ENCODE assay signal across 10 cellular contexts in the genomic region with DNA sequence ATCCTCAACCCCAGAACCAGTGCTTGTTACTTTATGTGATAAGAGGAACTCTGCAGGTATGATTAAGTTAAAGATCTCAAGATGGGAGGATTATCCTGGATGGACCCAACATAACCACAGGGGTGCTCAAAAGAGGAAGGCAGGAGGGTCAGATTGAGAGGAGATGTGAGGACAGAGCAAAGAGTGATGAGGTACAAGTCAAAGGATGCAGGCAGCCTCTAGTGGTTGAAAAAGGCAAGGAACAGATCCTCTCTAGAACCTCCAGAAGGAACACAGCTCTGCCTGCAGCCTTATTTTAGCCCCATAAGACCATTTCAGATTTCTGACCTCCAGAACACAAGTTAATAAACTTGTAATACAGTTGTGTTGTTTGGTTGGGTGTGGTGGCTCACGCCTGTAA. TPM values are rescaled to one million over a fixed set of nuclear protein-coding genes. Genes with fewer than 3 reads are reported as not detected.
A peak's percentile ranks its signal among the peaks of the same experiment; 100 is the strongest.
DNase-seq lines count a peak whose midpoint lies in the region; ATAC-seq, FAIRE-seq and TF ChIP-seq lines count a peak whose summit lies in the region.
"Had no signal": no experiment of that assay in that cellular context is flagged by ENCODE, and none has a peak within 500 bp of the region (broad histone marks: within the 10 kb centered on the region; RNA-seq: fewer than 3 reads in every experiment).

No MANE protein-coding gene starts in this region.

- CTCF ChIA-PET in HepG2 (lab: Yijun Ruan, JAX; ENCODE audit: low intra/inter-chr PET ratio, low total read pairs) = no interaction called here

- H3K79me2 ChIP-seq in HepG2 (ENCODE audit: insufficient read depth, low read length) = peaks cover 6% of the 10 kb centered on the region

- no peak for TF ChIP-seq POLR2A in HepG2 (IDR thresholded peaks at IDR 0.05; ENCODE audit: insufficient read depth in 1 of 2, low read depth in 2 of 2, low read length in 2 of 2)

- no TSS peak for BruUV-seq in HepG2 (replicated peaks; lab: Mats Ljungman, UMichigan)

- no peak for TF ChIP-seq RAD21 in HepG2 (CRISPR knock-in tag; IDR thresholded peaks at IDR 0.05)

- no peak overlapping the region for H3K9ac ChIP-seq in adipocyte (ENCODE audit: low read length)
- H3K9ac ChIP-seq in HepG2 (ENCODE audit: insufficient read depth, low read depth, low read length) = no peak overlapping the region

- 0 out of 2 replicates have a peak, but pooled peaks cover 2% of the 10 kb centered on the region for H4K20me1 ChIP-seq in HepG2 (ENCODE audit: insufficient read depth, low read length)

- TF ChIP-seq CTCF in GM06990 (IDR thresholded peaks at IDR 0.05; ENCODE audit: insufficient read depth, low read length, poor library complexity, severe bottlenecking) (peak; percentile 77), HepG2 (CRISPR knock-in tag; IDR thresholded peaks at IDR 0.05) (peak; percentile 45), psoas muscle (IDR thresholded peaks at IDR 0.05) (no peak)

- H3K4me1 ChIP-seq in adipocyte (ENCODE audit: control insufficient read depth, insufficient read depth, low read length) (peaks cover 4% of the 10 kb centered on the region), HepG2 (ENCODE audit: insufficient read depth, low read length) (peaks cover 7% of the 10 kb centered on the region), psoas muscle (peaks cover 17% of the 10 kb centered on the region)

- in situ Hi-C loops in KBM-7 (cut with MboI; ENCODE audit: low pct_unique_long_range_greater_than_20kb, low sequenced_read_pairs) = no loop called here
- in situ Hi-C loops in HepG2 (cut with HindIII; ENCODE audit: extremely low pct_ligation_motif_present, low pct_unique_long_range_greater_than_20kb) = no loop called here

- peak; percentile 64 for FAIRE-seq in HepG2 (lab: Jason Lieb, UNC)
- FAIRE-seq: GM19239 had no signal

- H3K9me3 ChIP-seq in adipocyte (ENCODE audit: control insufficient read depth, low read length) = no peaks in the 10 kb centered on the region
- no peaks in the 10 kb centered on the region for H3K9me3 ChIP-seq in HepG2 (ENCODE audit: low read length)
- no peaks in the 10 kb centered on the region for H3K9me3 ChIP-seq in psoas muscle

- H3K4me3 ChIP-seq in GM06990 (replicated peaks; ENCODE audit: low read depth, low read length) (no peak overlapping the region), adipocyte (ENCODE audit: low read length) (no peak overlapping the region), HepG2 (replicated peaks in 1 of 3; ENCODE audit: insufficient read depth in 1 of 3, low read depth in 2 of 3, low read length in 3 of 3) (no peak overlapping the region), psoas muscle (no peak overlapping the region)

- no peak overlapping the region for H2AFZ ChIP-seq in HepG2 (ENCODE audit: low read length)

- TF ChIP-seq EP300 in HepG2 (IDR thresholded peaks at IDR 0.05; ENCODE audit: low read depth in 2 of 2, low read length in 2 of 2) (no peak), HepG2 (CRISPR knock-in tag; IDR thresholded peaks at IDR 0.05; ENCODE audit: borderline replicate concordance) (no peak)

- DNase-seq in GM06990 (ENCODE audit: extremely low read depth, insufficient read length) = peak; percentile 3
- DNase-seq in KBM-7 = peak; percentile 66
- peak; percentile 1 for DNase-seq in adipocyte (ENCODE audit: low read depth)
- peak; percentile 11 for DNase-seq in HepG2 (ENCODE audit: low spot score)
- DNase-seq in globus pallidus (ENCODE audit: low spot score) = no peak
- DNase-seq in cortex of kidney (lab: John Stamatoyannopoulos, UW) = no peak
- DNase-seq in psoas muscle = no peak
- DNase-seq: NCI-H1436 had no signal

- POLR2A ChIA-PET in HepG2 (lab: Yijun Ruan, JAX) = no interaction called here

- H3K27me3 ChIP-seq in GM06990 (replicated peaks; ENCODE audit: control insufficient read depth, insufficient read depth, low read length) (no peaks in the 10 kb centered on the region), adipocyte (replicated peaks; ENCODE audit: control insufficient read depth, insufficient read depth, low read length) (no peaks in the 10 kb centered on the region), HepG2 (ENCODE audit: control insufficient read depth in 1 of 2, insufficient read depth in 2 of 2, low read length in 2 of 2) (no peaks in the 10 kb centered on the region; a peak in 1 of 5 replicates), psoas muscle (ENCODE audit: insufficient read depth in 3 of 3, low read length in 2 of 3) (no peaks in the 10 kb centered on the region)

- intact Hi-C loops in HepG2 (cut with micrococcal nuclease; ENCODE audit: unreplicated experiment) (loop anchor here (1.0 kb wide), 1 partner anchor 100 kb away; no protein-coding TSS in a partner anchor), psoas muscle (cut with DNase I) (no loop called here)

- ATAC-seq in HepG2 = peak; percentile 77
- no peak for ATAC-seq in psoas muscle
- no peak for ATAC-seq in GM18909 (IDR thresholded peaks at IDR 0.05; ENCODE audit: poor library complexity, unreplicated experiment)

- H3K36me3 ChIP-seq in GM06990 (ENCODE audit: control insufficient read depth, insufficient read depth, low read length) (no peaks in the 10 kb centered on the region), adipocyte (ENCODE audit: control insufficient read depth, insufficient read depth, low read length, severe bottlenecking) (no peaks in the 10 kb centered on the region), HepG2 (replicated peaks in 1 of 2; ENCODE audit: control insufficient read depth in 1 of 2, insufficient read depth in 2 of 2, low read length in 2 of 2) (no peaks in the 10 kb centered on the region), psoas muscle (ENCODE audit: insufficient read depth in 1 of 2, low read depth in 1 of 2) (no peaks in the 10 kb centered on the region)

- H3K27ac ChIP-seq in HepG2 (ENCODE audit: extremely low read length, insufficient read depth, low read length) (no peak overlapping the region), psoas muscle (no peak overlapping the region)

- 88% methylated on average over 1 of the region's 1 CpG for WGBS in HepG2 (ENCODE audit: low lambda C conversion rate)
- 94 to 100% (median 97%) methylated on average over 1 of the region's 1 CpG for WGBS in psoas muscle, 3 donors

- H3K4me2 ChIP-seq in HepG2 (ENCODE audit: low read depth, low read length) = no peak overlapping the region

TF ChIP-seq in HepG2, 621 proteins besides CTCF, POLR2A, EP300 and RAD21 (continues in another document):
- TF ChIP-seq MAZ (IDR thresholded peaks at IDR 0.05; ENCODE audit: borderline replicate concordance, low read depth, low read length) (no peak), MAZ (CRISPR knock-in tag; IDR thresholded peaks at IDR 0.05; ENCODE audit: low read depth) (no peak), EED (CRISPR knock-in tag; IDR thresholded peaks at IDR 0.05) (no peak), ZNF652 (CRISPR knock-in tag; IDR thresholded peaks at IDR 0.05; ENCODE audit: borderline replicate concordance, low read depth) (no peak), ETV6 (CRISPR knock-in tag; conservative IDR thresholded peaks at IDR 0.05) (no peak), ZNF180 (CRISPR knock-in tag; IDR thresholded peaks at IDR 0.05; ENCODE audit: borderline replicate concordance, low read depth) (no peak), TARDBP (CRISPR knock-in tag; IDR thresholded peaks at IDR 0.05) (no peak), KLF16 (CRISPR knock-in tag; IDR thresholded peaks at IDR 0.05) (no peak), STAG1 (CRISPR knock-in tag; IDR thresholded peaks at IDR 0.05) (peak; percentile 61), ZNF577 (CRISPR knock-in tag; IDR thresholded peaks at IDR 0.05; ENCODE audit: borderline replicate concordance, low read depth) (no peak), SMC3 (IDR thresholded peaks at IDR 0.05; ENCODE audit: low read length) (peak; percentile 20; the same call in 1 of the 2 replicates), SP5 (CRISPR knock-in tag; IDR thresholded peaks at IDR 0.05; ENCODE audit: borderline replicate concordance, low read depth) (no peak)
- TF ChIP-seq, protein P1, sequence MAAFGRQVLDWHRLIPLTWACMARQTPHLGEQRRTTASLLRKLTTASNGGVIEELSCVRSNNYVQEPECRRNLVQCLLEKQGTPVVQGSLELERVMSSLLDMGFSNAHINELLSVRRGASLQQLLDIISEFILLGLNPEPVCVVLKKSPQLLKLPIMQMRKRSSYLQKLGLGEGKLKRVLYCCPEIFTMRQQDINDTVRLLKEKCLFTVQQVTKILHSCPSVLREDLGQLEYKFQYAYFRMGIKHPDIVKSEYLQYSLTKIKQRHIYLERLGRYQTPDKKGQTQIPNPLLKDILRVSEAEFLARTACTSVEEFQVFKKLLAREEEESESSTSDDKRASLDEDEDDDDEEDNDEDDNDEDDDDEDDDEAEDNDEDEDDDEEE (CRISPR knock-in tag; IDR thresholded peaks at IDR 0.05) = no peak
- TF ChIP-seq, protein P2, sequence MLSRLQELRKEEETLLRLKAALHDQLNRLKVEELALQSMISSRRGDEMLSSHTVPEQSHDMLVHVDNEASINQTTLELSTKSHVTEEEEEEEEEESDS (CRISPR knock-in tag; IDR thresholded peaks at IDR 0.05; ENCODE audit: borderline replicate concordance) = no peak

RNA-seq across cellular contexts. Expression of a gene that starts 41.2 kb away (rescaled TPM):
- total RNA-seq in HepG2 (2016; rRNA removed; fragmentation: Illumina TruSeq; extraction: Trizol) = 17.0 and 23.7 TPM in 2 replicates
- 2.9 and 3.2 TPM in 2 replicates for total RNA-seq in HepG2 (2016; cell fraction: cytosol; rRNA removed; fragmentation: Illumina TruSeq; extraction: Trizol; ENCODE audit: low read depth)
- 18.3 and 23.8 TPM in 2 replicates for total RNA-seq in HepG2 (2016; cell fraction: insoluble cytoplasmic fraction; rRNA removed; fragmentation: Illumina TruSeq; extraction: Trizol)
- total RNA-seq in HepG2 (2016; cell fraction: membrane; rRNA removed; fragmentation: Illumina TruSeq; extraction: Trizol) = 9.3 and 9.5 TPM in 2 replicates
- 14.1 and 15.4 TPM in 2 replicates for total RNA-seq in HepG2 (2016; cell fraction: nucleus; rRNA removed; fragmentation: Illumina TruSeq; extraction: Trizol)
- 12.5 and 16.2 TPM in 2 replicates for polyA plus RNA-seq in HepG2 (2011; rRNA removed)
- 9.6 and 11.7 TPM in 2 replicates for polyA plus RNA-seq in HepG2 (2011; cell fraction: cytosol; rRNA removed)
- polyA plus RNA-seq in HepG2 (2011; cell fraction: nucleus; rRNA removed) = 7.2 and 7.4 TPM in 2 replicates
- polyA plus RNA-seq in HepG2 (2012) = 9.1 and 10.3 TPM in 2 replicates
- polyA plus RNA-seq in HepG2 (2016; cell fraction: cytosol; fragmentation: Illumina TruSeq; extraction: Trizol; ENCODE audit: low read depth) = 2.9 TPM in 2 replicates
- polyA plus RNA-seq in HepG2 (2016; cell fraction: insoluble cytoplasmic fraction; fragmentation: Illumina TruSeq; extraction: Trizol; ENCODE audit: low read depth) = 23.7 and 26.1 TPM in 2 replicates
- 5.0 and 6.5 TPM in 2 replicates for polyA plus RNA-seq in HepG2 (2016; cell fraction: membrane; fragmentation: Illumina TruSeq; extraction: Trizol; ENCODE audit: low read depth)
- polyA plus RNA-seq in HepG2 (2016; cell fraction: nucleus; fragmentation: Illumina TruSeq; extraction: Trizol; ENCODE audit: insufficient read depth, low read depth) = 9.4 and 12.7 TPM in 2 replicates
- polyA minus RNA-seq in HepG2 (2011; rRNA and poly(A)+ RNA removed; ENCODE audit: low replicate concordance) = 31.3 and 38.1 TPM in 2 replicates
- 11.1 and 12.6 TPM in 2 replicates for polyA minus RNA-seq in HepG2 (2011; cell fraction: cytosol; rRNA and poly(A)+ RNA removed)
- 31.7 and 32.4 TPM in 2 replicates for polyA minus RNA-seq in HepG2 (2011; cell fraction: nucleus; rRNA and poly(A)+ RNA removed)
- total RNA-seq in psoas muscle = 10 to 100 TPM in 2 of 4 donors, 1 to 10 TPM in 2; 7.6 to 10.4 (median 9.8) TPM
- polyA plus RNA-seq in psoas muscle = 10 to 100 TPM in 1 of 3 donors, 1 to 10 TPM in 2; 4.7 to 16.7 (median 8.6) TPM

Comparison
In these comparisons a context has a peak if more than half of its experiments do, and no peak if none do; other contexts are left out.
1. DNase-seq: peak in GM06990 (single experiment), KBM-7 (single experiment), adipocyte (single experiment) and HepG2 (single experiment); none in globus pallidus (single experiment), cortex of kidney (single experiment) and psoas muscle (0 of 2).